In the genomic region with DNA sequence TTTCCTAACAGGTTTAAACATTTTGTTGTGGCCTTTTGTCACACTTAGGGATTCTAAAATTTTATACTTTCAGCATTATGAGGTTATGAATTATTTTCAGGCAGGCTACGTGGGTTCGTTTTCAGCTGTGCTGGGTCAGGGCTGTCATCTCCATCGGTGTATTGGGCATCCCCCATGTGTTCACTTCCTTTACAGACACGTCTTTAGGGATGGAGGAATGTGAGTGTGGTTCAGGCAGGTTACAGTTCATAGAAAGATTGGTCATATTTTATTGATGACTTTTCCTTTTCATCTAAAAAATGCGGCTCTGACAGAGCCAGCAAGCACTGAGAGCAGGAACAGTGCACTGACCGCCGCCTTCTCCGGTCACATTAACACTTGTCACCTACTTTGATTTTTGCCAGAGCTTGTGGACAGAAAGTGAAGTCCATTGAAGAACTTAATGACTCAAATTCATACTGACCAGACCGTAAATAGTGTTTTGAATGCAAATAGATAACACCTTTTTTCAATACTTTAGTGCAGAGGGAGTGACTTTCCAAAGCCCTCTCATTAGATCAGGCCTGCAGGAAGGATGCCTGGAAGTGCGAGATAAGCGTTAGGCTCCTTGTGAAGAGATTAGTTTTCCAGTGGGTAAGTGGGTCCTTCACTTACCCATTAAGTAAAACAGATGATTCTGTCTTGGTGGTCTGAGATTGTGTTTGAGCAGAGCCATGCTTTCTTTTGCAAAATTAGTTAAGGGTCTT, we compare ENCODE assay signal across 17 cellular contexts.
DNase-seq lines count a peak whose midpoint lies in the region; ATAC-seq and TF ChIP-seq lines count a peak whose summit lies in the region.
"Had no signal": no experiment of that assay in that cellular context is flagged by ENCODE, and none has a peak within 500 bp of the region (broad histone marks: within the 10 kb centered on the region; RNA-seq: fewer than 3 reads in every experiment).

No MANE protein-coding gene starts in this region.

- H3K9me3 ChIP-seq in heart right ventricle (no peaks in the 10 kb centered on the region), right atrium auricular region (no peaks in the 10 kb centered on the region), T-helper 17 cell (ENCODE audit: control insufficient read depth, low read length, poor library complexity, severe bottlenecking) (no peaks in the 10 kb centered on the region), endodermal cell (ENCODE audit: control insufficient read depth, low read length) (no peaks in the 10 kb centered on the region), smooth muscle cell (replicated peaks; ENCODE audit: low read depth) (no peaks in the 10 kb centered on the region)
- H3K9me3 ChIP-seq: Peyer's patch had no signal

- peaks cover 6% of the 10 kb centered on the region for H3K36me3 Mint-ChIP-seq in T-helper 17 cell (ENCODE audit: low read depth)
- H3K36me3 Mint-ChIP-seq in endodermal cell (ENCODE audit: low read depth): no peaks in the 10 kb centered on the region
- no peaks in the 10 kb centered on the region for H3K36me3 Mint-ChIP-seq in nephron progenitor cell (ENCODE audit: low read depth)
- H3K36me3 Mint-ChIP-seq: type B pancreatic cell had no signal

- H3K36me3 ChIP-seq in heart right ventricle (no peaks in the 10 kb centered on the region), right atrium auricular region (no peaks in the 10 kb centered on the region), endodermal cell (ENCODE audit: control insufficient read depth, insufficient read depth, low read length) (no peaks in the 10 kb centered on the region), smooth muscle cell (ENCODE audit: low read depth) (no peaks in the 10 kb centered on the region)
- H3K36me3 ChIP-seq: Peyer's patch had no signal

- no peaks in the 10 kb centered on the region for H3F3A ChIP-seq in smooth muscle cell (ENCODE audit: low read depth)

- peak overlapping the region; percentile 62 for H3K4me2 ChIP-seq in smooth muscle cell

- peaks cover 42% of the 10 kb centered on the region for H3K27me3 Mint-ChIP-seq in T-helper 17 cell
- H3K27me3 Mint-ChIP-seq in endodermal cell (ENCODE audit: insufficient read depth): no peaks in the 10 kb centered on the region
- H3K27me3 Mint-ChIP-seq in nephron progenitor cell (ENCODE audit: low read depth, poor library complexity): peaks cover 9% of the 10 kb centered on the region
- H3K27me3 Mint-ChIP-seq: type B pancreatic cell had no signal

- 36 to 44% methylated on average over 11 of the region's 11 CpGs for WGBS in heart right ventricle, 2 donors
- 84 to 87% methylated on average over 8 to 11 of the region's 11 CpGs for WGBS in endodermal cell (ENCODE audit: insufficient coverage in 1 of 2, insufficient read length in 1 of 2), 2 experiments
- 53% methylated on average over 11 of the region's 11 CpGs for WGBS in smooth muscle cell (ENCODE audit: low lambda C conversion rate)

- H3K27ac ChIP-seq in heart right ventricle (peak overlapping the region in 1 of 10 donors; percentile 63), right atrium auricular region (no peak overlapping the region), endodermal cell (ENCODE audit: low read depth, low read length) (no peak overlapping the region), smooth muscle cell (ENCODE audit: low read depth) (peak overlapping the region; percentile 87), coronary artery (no peak overlapping the region)
- H3K27ac ChIP-seq: HL-60, Peyer's patch had no signal

- TF ChIP-seq CTCF in heart right ventricle (IDR thresholded peaks at IDR 0.05) (no peak), right atrium auricular region (IDR thresholded peaks at IDR 0.05) (no peak), endodermal cell (conservative IDR thresholded peaks at IDR 0.05) (no peak), smooth muscle cell (IDR thresholded peaks at IDR 0.05; ENCODE audit: borderline replicate concordance, insufficient read depth, poor library complexity, severe bottlenecking) (no peak), coronary artery (IDR thresholded peaks at IDR 0.05) (no peak), nephron progenitor cell (IDR thresholded peaks at IDR 0.05) (no peak)

- intact Hi-C loops in heart right ventricle (cut with DNase I): no loop called here

- H3K27ac Mint-ChIP-seq in T-helper 17 cell (no peak overlapping the region), endodermal cell (no peak overlapping the region), nephron progenitor cell (no peak overlapping the region)
- H3K27ac Mint-ChIP-seq: B cell, type B pancreatic cell had no signal

- H3K9ac ChIP-seq in endodermal cell (ENCODE audit: extremely low read depth, low read length, poor library complexity, severe bottlenecking) (no peak overlapping the region), smooth muscle cell (ENCODE audit: low read depth) (no peak overlapping the region)

- DNase-seq in heart right ventricle: no peak
- no peak for DNase-seq in right atrium auricular region (ENCODE audit: low spot score)
- no peak for DNase-seq in T-helper 17 cell
- DNase-seq in endodermal cell: peak; percentile 33
- DNase-seq in smooth muscle cell (lab: John Stamatoyannopoulos, UW; ENCODE audit: unreplicated experiment): no peak
- no peak for DNase-seq in coronary artery (ENCODE audit: low spot score)
- no peak for DNase-seq in nephron progenitor cell
- DNase-seq in stimulated activated CD4-positive, alpha-beta T cell treated with anti-CD3 and anti-CD28 coated beads, Interleukin-4, amount 100 ng/mL, for 24 hours: no peak
- DNase-seq: midbrain; NCI-H187; NCI-H526; Peyer's patch; stimulated activated CD8-positive, alpha-beta memory T cell treated with anti-CD3 and anti-CD28 coated beads, Interleukin-4, amount 100 ng/mL, for 48 hours; T1000 had no signal

- ATAC-seq in heart right ventricle (peak in 3 of 8 donors; percentile 28 to 56 (median 35)), T-helper 17 cell (no peak)

- peak overlapping the region in 6 of 10 donors; percentile 10 to 49 (median 36) for H3K4me3 ChIP-seq in heart right ventricle
- H3K4me3 ChIP-seq in right atrium auricular region: no peak overlapping the region
- no peak overlapping the region for H3K4me3 ChIP-seq in endodermal cell (ENCODE audit: low read length)
- H3K4me3 ChIP-seq in smooth muscle cell: no peak overlapping the region
- no peak overlapping the region for H3K4me3 ChIP-seq in coronary artery
- H3K4me3 ChIP-seq: Peyer's patch had no signal

- H3K27me3 ChIP-seq in heart right ventricle (no peaks in the 10 kb centered on the region), right atrium auricular region (no peaks in the 10 kb centered on the region), endodermal cell (ENCODE audit: control insufficient read depth, insufficient read depth, low read length, poor library complexity, severe bottlenecking) (no peaks in the 10 kb centered on the region), smooth muscle cell (ENCODE audit: low read depth) (no peaks in the 10 kb centered on the region)
- H3K27me3 ChIP-seq: Peyer's patch had no signal

- peaks cover 5% of the 10 kb centered on the region for H3K79me2 ChIP-seq in smooth muscle cell (ENCODE audit: low read depth)

- H3K4me1 Mint-ChIP-seq in T-helper 17 cell: peaks cover 23% of the 10 kb centered on the region
- H3K4me1 Mint-ChIP-seq in endodermal cell: peaks cover 24% of the 10 kb centered on the region
- peaks cover 39% of the 10 kb centered on the region for H3K4me1 Mint-ChIP-seq in nephron progenitor cell

- no peaks in the 10 kb centered on the region for H4K20me1 ChIP-seq in smooth muscle cell (ENCODE audit: low read depth)

- H3K4me3 Mint-ChIP-seq in T-helper 17 cell (peak overlapping the region; percentile 25), endodermal cell (no peak overlapping the region), nephron progenitor cell (no peak overlapping the region)
- H3K4me3 Mint-ChIP-seq: B cell, type B pancreatic cell had no signal

- H2AFZ ChIP-seq in smooth muscle cell (ENCODE audit: low read depth): no peak overlapping the region

- no peaks in the 10 kb centered on the region for H3K9me3 Mint-ChIP-seq in endodermal cell
- H3K9me3 Mint-ChIP-seq in nephron progenitor cell: no peaks in the 10 kb centered on the region
- H3K9me3 Mint-ChIP-seq: type B pancreatic cell had no signal

- H3K4me1 ChIP-seq in heart right ventricle (peaks cover 0 to 10% (median 0%) of the 10 kb centered on the region in 9 donors), right atrium auricular region (no peaks in the 10 kb centered on the region), endodermal cell (ENCODE audit: control insufficient read depth, insufficient read depth, low read length) (peaks cover 7% of the 10 kb centered on the region), smooth muscle cell (ENCODE audit: low read depth) (peaks cover 20% of the 10 kb centered on the region)
- H3K4me1 ChIP-seq: Peyer's patch had no signal

Comparison
In these comparisons a context has a peak if more than half of its experiments do, and no peak if none do; other contexts are left out.
1. H3K4me3 ChIP-seq: peak in heart right ventricle (6 of 10); none in right atrium auricular region (0 of 2), endodermal cell (single experiment), smooth muscle cell (single experiment) and coronary artery (single experiment).